ENCODE assay signal across 20 cellular contexts in genomic region chrX:56572975-56573374, GRCh38. TPM values are rescaled to one million over a fixed set of nuclear protein-coding genes. Genes with fewer than 3 reads are reported as not detected.
DNase-seq lines count a peak whose midpoint lies in the region; ATAC-seq and TF ChIP-seq lines count a peak whose summit lies in the region.
"Had no signal": no experiment of that assay in that cellular context is flagged by ENCODE, and none has a peak within 500 bp of the region (broad histone marks: within the 10 kb centered on the region; RNA-seq: fewer than 3 reads in every experiment).

No MANE protein-coding gene starts in this region.

- H3K9me3 ChIP-seq in CD8-positive, alpha-beta T cell (ENCODE audit: low read length) = no peaks in the 10 kb centered on the region
- H3K9me3 ChIP-seq: BE2C, MG63 had no signal

- no peak overlapping the region for H3K27ac Mint-ChIP-seq in activated naive CD4-positive, alpha-beta T cell treated with anti-CD3 and anti-CD28 coated beads for 36 hours
- H3K27ac Mint-ChIP-seq in CD8-positive, alpha-beta T cell = peak overlapping the region; percentile 70
- H3K27ac Mint-ChIP-seq in activated T-helper 17 cell treated with anti-CD3 and anti-CD28 coated beads, Interleukin-2, amount 50 U/mL, for 72 hours = no peak overlapping the region
- H3K27ac Mint-ChIP-seq: H9 had no signal

- no peaks in the 10 kb centered on the region for H3K27me3 Mint-ChIP-seq in activated naive CD4-positive, alpha-beta T cell treated with anti-CD3 and anti-CD28 coated beads for 36 hours (ENCODE audit: low read depth)
- no peaks in the 10 kb centered on the region for H3K27me3 Mint-ChIP-seq in CD8-positive, alpha-beta T cell (ENCODE audit: low read depth)
- no peaks in the 10 kb centered on the region for H3K27me3 Mint-ChIP-seq in activated T-helper 17 cell treated with anti-CD3 and anti-CD28 coated beads, Interleukin-2, amount 50 U/mL, for 72 hours

- H3K36me3 Mint-ChIP-seq in activated naive CD4-positive, alpha-beta T cell treated with anti-CD3 and anti-CD28 coated beads for 36 hours (ENCODE audit: low read depth) = peaks cover 46% of the 10 kb centered on the region
- peaks cover 57% of the 10 kb centered on the region for H3K36me3 Mint-ChIP-seq in CD8-positive, alpha-beta T cell
- peaks cover 74% of the 10 kb centered on the region for H3K36me3 Mint-ChIP-seq in activated T-helper 17 cell treated with anti-CD3 and anti-CD28 coated beads, Interleukin-2, amount 50 U/mL, for 72 hours (ENCODE audit: low read depth)

- peaks cover 54% of the 10 kb centered on the region for H3K4me1 Mint-ChIP-seq in activated naive CD4-positive, alpha-beta T cell treated with anti-CD3 and anti-CD28 coated beads for 36 hours (ENCODE audit: low read depth)
- H3K4me1 Mint-ChIP-seq in CD8-positive, alpha-beta T cell (ENCODE audit: low read depth) = peaks cover 68% of the 10 kb centered on the region
- H3K4me1 Mint-ChIP-seq in activated T-helper 17 cell treated with anti-CD3 and anti-CD28 coated beads, Interleukin-2, amount 50 U/mL, for 72 hours = peaks cover 13% of the 10 kb centered on the region

- ATAC-seq in CD8-positive, alpha-beta T cell = peak; percentile 85
- ATAC-seq in activated T-helper 17 cell treated with anti-CD3 and anti-CD28 coated beads, Interleukin-2, amount 50 U/mL, for 72 hours (replicated peaks) = peak; percentile 56
- peak; percentile 36 for ATAC-seq in esophagus mucosa
- ATAC-seq in GM19035 (IDR thresholded peaks at IDR 0.05; ENCODE audit: unreplicated experiment) = no peak
- no peak for ATAC-seq in left ventricle myocardium superior
- ATAC-seq: Panc1, Right ventricle myocardium inferior had no signal

- POLR2A ChIA-PET in CD8-positive, alpha-beta T cell (lab: Charles Lee) = no interaction called here

- no peak overlapping the region for H3K27ac ChIP-seq in CD8-positive, alpha-beta T cell (ENCODE audit: low read depth, low read length)

- no peaks in the 10 kb centered on the region for H3K27me3 ChIP-seq in CD8-positive, alpha-beta T cell (ENCODE audit: insufficient read depth, low read length)
- H3K27me3 ChIP-seq: BE2C, MG63 had no signal

- H3K4me1 ChIP-seq in CD8-positive, alpha-beta T cell (ENCODE audit: insufficient read depth, low read length) = peaks cover 23% of the 10 kb centered on the region
- H3K4me1 ChIP-seq: BE2C had no signal

- peak; percentile 33 for DNase-seq in activated naive CD4-positive, alpha-beta T cell treated with anti-CD3 and anti-CD28 coated beads for 36 hours
- no peak for DNase-seq in activated naive CD4-positive, alpha-beta T cell treated with Interleukin-2 at 50 U/mL for 16 hours
- DNase-seq in CD8-positive, alpha-beta T cell = peak in 2 of 7 experiments; percentile 14 to 42
- DNase-seq in DMS79 treated with DMSO at 0.1 percent for 48 hours (lab: John Stamatoyannopoulos, UW) (no peak), left ventricle myocardium superior (no peak)
- DNase-seq: BE2C, DMS 273 treated with DMSO at 0.1 percent for 48 hours, EL, H9, MG63, NCI-H1105, NCI-H187 treated with DMSO at 0.1 percent for 48 hours, NCI-H2171, NCI-H446 treated with DMSO at 0.1 percent for 48 hours, NCI-H748 treated with DMSO at 0.1 percent for 48 hours had no signal

- H3K4me3 Mint-ChIP-seq in activated naive CD4-positive, alpha-beta T cell treated with anti-CD3 and anti-CD28 coated beads for 36 hours = no peak overlapping the region
- no peak overlapping the region for H3K4me3 Mint-ChIP-seq in CD8-positive, alpha-beta T cell
- H3K4me3 Mint-ChIP-seq in activated T-helper 17 cell treated with anti-CD3 and anti-CD28 coated beads, Interleukin-2, amount 50 U/mL, for 72 hours = no peak overlapping the region
- H3K4me3 Mint-ChIP-seq: H9 had no signal

- CTCF ChIA-PET in activated naive CD4-positive, alpha-beta T cell treated with anti-CD3 and anti-CD28 coated beads for 36 hours (lab: Charles Lee) = interaction anchor here (0.6 kb wide), 1 partner anchor 326 kb away, joined by 4 read pairs; no protein-coding TSS in a partner anchor
- CTCF ChIA-PET in CD8-positive, alpha-beta T cell (lab: Charles Lee) = no interaction called here

- intact Hi-C loops in activated naive CD4-positive, alpha-beta T cell treated with anti-CD3 and anti-CD28 coated beads for 36 hours (cut with micrococcal nuclease) = no loop called here
- intact Hi-C loops in CD8-positive, alpha-beta T cell (cut with DNase I, micrococcal nuclease) = no loop called here
- intact Hi-C loops in left ventricle myocardium superior (cut with micrococcal nuclease) = no loop called here

- H3K4me3 ChIP-seq in CD8-positive, alpha-beta T cell (ENCODE audit: low read depth, low read length) = no peak overlapping the region
- H3K4me3 ChIP-seq: MG63 had no signal

- H3K9me3 Mint-ChIP-seq in activated naive CD4-positive, alpha-beta T cell treated with anti-CD3 and anti-CD28 coated beads for 36 hours = peaks cover 3% of the 10 kb centered on the region
- no peaks in the 10 kb centered on the region for H3K9me3 Mint-ChIP-seq in CD8-positive, alpha-beta T cell
- no peaks in the 10 kb centered on the region for H3K9me3 Mint-ChIP-seq in activated T-helper 17 cell treated with anti-CD3 and anti-CD28 coated beads, Interleukin-2, amount 50 U/mL, for 72 hours

- no peak for TF ChIP-seq CTCF in CD8-positive, alpha-beta T cell (IDR thresholded peaks at IDR 0.05)

- no peaks in the 10 kb centered on the region for H3K36me3 ChIP-seq in CD8-positive, alpha-beta T cell (ENCODE audit: insufficient read depth, low read length)
- H3K36me3 ChIP-seq: MG63 had no signal

RNA-seq across cellular contexts. Expression of gene UBQLN2, which starts 9.5 kb away (rescaled TPM):
- total RNA-seq in activated naive CD4-positive, alpha-beta T cell treated with anti-CD3 and anti-CD28 coated beads for 36 hours = 10 to 100 TPM; 67.2 to 67.3 TPM
- 10 to 100 TPM; 34.3 to 35.6 TPM for total RNA-seq in CD8-positive, alpha-beta T cell
- 10 to 100 TPM; 39.3 to 40.7 TPM for total RNA-seq in activated T-helper 17 cell treated with anti-CD3 and anti-CD28 coated beads, Interleukin-2, amount 50 U/mL, for 72 hours
- total RNA-seq in esophagus mucosa (31.9 TPM), left ventricle myocardium superior (34.3 TPM)

Comparison
In these comparisons a context has a peak if more than half of its experiments do, and no peak if none do; other contexts are left out.
1. ATAC-seq: peak in CD8-positive, alpha-beta T cell (single experiment), activated T-helper 17 cell treated with anti-CD3 and anti-CD28 coated beads, Interleukin-2, amount 50 U/mL, for 72 hours (single experiment) and esophagus mucosa (single experiment); none in GM19035 (single experiment) and left ventricle myocardium superior (single experiment).